Comparison of ENCODE assay signal across 2 cellular contexts in the genomic region with DNA sequence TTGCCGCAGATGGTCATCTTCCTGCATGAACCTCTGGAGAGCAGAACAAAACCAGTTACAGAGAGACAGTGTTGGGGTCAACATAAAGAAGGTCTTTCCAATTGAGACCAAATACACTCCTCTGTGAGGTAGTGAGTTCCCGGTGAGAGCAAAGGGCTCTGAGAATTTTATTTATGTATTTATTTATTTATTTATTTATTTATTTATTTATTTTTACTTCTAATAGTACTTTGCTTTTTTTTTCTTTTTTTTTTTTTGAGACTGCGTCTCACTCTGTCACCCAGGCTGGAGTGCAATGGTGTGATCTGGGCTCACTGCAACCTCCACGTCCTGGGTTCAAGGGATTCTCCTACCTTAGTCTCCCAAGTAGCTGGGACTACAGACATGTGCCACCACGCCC.
A peak's percentile ranks its signal among the peaks of the same experiment; 100 is the strongest.
TF ChIP-seq lines count a peak whose summit lies in the region.

No MANE protein-coding gene starts in this region.

TF ChIP-seq in HepG2, 621 proteins besides CTCF, POLR2A, EP300 and RAD21:
- no peak for TF ChIP-seq PLRG1 (conservative IDR thresholded peaks at IDR 0.05)

TF ChIP-seq in K562, 482 proteins besides CTCF, POLR2A, EP300 and RAD21:
- TF ChIP-seq ZC3H11A (IDR thresholded peaks at IDR 0.05; ENCODE audit: low read depth, low read length) (peak; percentile 83; the same call in 1 of the 2 replicates), BRD4 (IDR thresholded peaks at IDR 0.05) (no peak), REST (CRISPR knock-in tag; IDR thresholded peaks at IDR 0.05; ENCODE audit: low read depth) (no peak)
